In the genomic region with DNA sequence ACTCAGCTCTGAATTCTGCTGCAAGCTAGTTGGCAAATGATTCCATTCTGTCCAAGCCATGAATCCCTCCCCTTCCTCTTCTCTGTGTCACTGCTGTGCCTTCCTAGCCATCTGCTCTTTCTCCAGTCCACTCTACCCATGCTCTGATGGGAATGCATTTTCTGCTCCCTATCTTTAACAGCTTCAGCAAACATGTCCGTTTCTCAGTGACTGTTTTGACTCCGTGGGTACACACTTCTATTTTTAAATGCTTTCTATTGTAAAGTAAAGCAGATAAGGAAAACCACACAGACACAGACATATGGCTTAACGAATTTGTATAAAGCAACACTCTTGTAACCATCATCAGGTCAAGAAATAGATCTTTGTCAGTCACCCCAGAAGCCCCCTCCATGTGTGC, we compare ENCODE assay signal across 13 cellular contexts.
DNase-seq lines count a peak whose midpoint lies in the region; ATAC-seq lines count a peak whose summit lies in the region.
"Had no signal": no experiment of that assay in that cellular context is flagged by ENCODE, and none has a peak within 500 bp of the region (broad histone marks: within the 10 kb centered on the region; RNA-seq: fewer than 3 reads in every experiment).

No MANE protein-coding gene starts in this region.

- in situ Hi-C loops in G401 (cut with HindIII; ENCODE audit: low sequenced_read_pairs) = no loop called here

- intact Hi-C loops in left ventricle myocardium superior (cut with micrococcal nuclease) = no loop called here

- ATAC-seq in HG03432 (IDR thresholded peaks at IDR 0.05; ENCODE audit: unreplicated experiment) (peak; percentile 39), left ventricle myocardium superior (peak; percentile 98), HG02981 (IDR thresholded peaks at IDR 0.05; ENCODE audit: unreplicated experiment) (no peak)

- DNase-seq in G401 (ENCODE audit: low spot score) = peak; percentile 2
- peak; percentile 67 for DNase-seq in OCI-M1 (lab: John Stamatoyannopoulos, UW)
- DNase-seq in left ventricle myocardium superior = no peak
- DNase-seq in NOMO-1 treated with DMSO at 0.1 percent for 48 hours (lab: John Stamatoyannopoulos, UW; ENCODE audit: unreplicated experiment) = no peak
- DNase-seq in stimulated activated CD4-positive, alpha-beta T cell treated with anti-CD3 and anti-CD28 coated beads, Interleukin-2, amount 100 ng/mL, for 24 hours = no peak
- DNase-seq: activated CD4-positive, alpha-beta T cell treated with anti-CD3 and anti-CD28 coated beads for 1 hour; activated naive CD4-positive, alpha-beta T cell treated with Interleukin-2 at 50 U/mL for 16 hours; head of caudate nucleus; NCI-H1105; nucleus accumbens; stimulated activated CD4-positive, alpha-beta T cell treated with anti-CD3 and anti-CD28 coated beads, Interleukin-4, amount 100 ng/mL, for 24 hours had no signal

Comparison
In these comparisons a context has a peak if more than half of its experiments do, and no peak if none do; other contexts are left out.
1. DNase-seq: peak in G401 (single experiment) and OCI-M1 (single experiment); none in left ventricle myocardium superior (single experiment), NOMO-1 treated with DMSO at 0.1 percent for 48 hours (single experiment) and stimulated activated CD4-positive, alpha-beta T cell treated with anti-CD3 and anti-CD28 coated beads, Interleukin-2, amount 100 ng/mL, for 24 hours (0 of 2).